ENCODE assay signal across 9 cellular contexts in the genomic region with DNA sequence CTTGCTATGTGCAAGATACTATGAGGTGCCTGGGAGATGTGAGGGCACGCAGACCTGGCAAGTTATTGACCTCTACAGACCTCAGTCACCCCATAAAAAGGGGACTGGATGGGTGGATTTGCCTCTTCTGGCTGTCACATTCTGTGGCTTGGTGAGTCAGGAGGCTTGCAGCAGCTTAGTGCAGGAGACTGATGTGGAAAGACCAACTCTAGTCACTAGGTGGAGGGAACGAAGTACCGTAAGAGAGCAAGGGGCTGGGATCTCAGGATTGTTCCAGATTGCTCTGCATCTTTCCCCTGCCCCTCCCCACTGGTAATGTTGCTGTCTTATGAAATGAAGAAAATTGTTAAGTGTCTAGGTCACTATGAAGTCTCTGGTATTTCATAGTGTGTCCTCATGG. TPM values are rescaled to one million over a fixed set of nuclear protein-coding genes. Genes with fewer than 3 reads are reported as not detected.
DNase-seq lines count a peak whose midpoint lies in the region; ATAC-seq, FAIRE-seq and TF ChIP-seq lines count a peak whose summit lies in the region.
"Had no signal": no experiment of that assay in that cellular context is flagged by ENCODE, and none has a peak within 500 bp of the region (broad histone marks: within the 10 kb centered on the region; RNA-seq: fewer than 3 reads in every experiment).

No MANE protein-coding gene starts in this region.

- H3K27ac ChIP-seq in aorta (ENCODE audit: low read depth in 1 of 2, low read length in 2 of 2) (no peak overlapping the region), kidney (ENCODE audit: low read depth in 2 of 2, low read length in 2 of 2) (peak overlapping the region in 1 of 2 donors; percentile 23)

- WGBS in aorta, 2 donors, result 60 to 67% methylated on average over 3 of the region's 3 CpGs

- DNase-seq in H7 (peak; percentile 32), SW480 (ENCODE audit: low spot score) (peak; percentile 61), epithelial cell of proximal tubule (ENCODE audit: low read depth) (no peak), NCI-H2029 (lab: John Stamatoyannopoulos, UW) (no peak), aorta (no peak), D341Med (ENCODE audit: low spot score) (no peak), kidney (no peak)
- peak; percentile 9 for DNase-seq in stimulated activated CD4-positive, alpha-beta T cell treated with anti-CD3 and anti-CD28 coated beads, Interleukin-2, amount 100 ng/mL, for 4 hours (ENCODE audit: low read depth)
- DNase-seq: NCI-H1417 had no signal

- H3K4me3 ChIP-seq in H7 (ENCODE audit: insufficient read depth, low read depth, low read length) (no peak overlapping the region), epithelial cell of proximal tubule (ENCODE audit: low read depth, low read length) (no peak overlapping the region), aorta (ENCODE audit: low read length in 2 of 2) (no peak overlapping the region), kidney (ENCODE audit: low read length in 2 of 2) (no peak overlapping the region)

- intact Hi-C loops in aorta (cut with DNase I) (no loop called here), kidney (cut with DNase I) (no loop called here)

- no peak for FAIRE-seq in kidney (lab: Jason Lieb, UNC)

- no peak for ATAC-seq in aorta (ENCODE audit: low FRiP score)

- H3K9me3 ChIP-seq in aorta (ENCODE audit: control insufficient read depth, low read length) (no peaks in the 10 kb centered on the region), kidney (ENCODE audit: control insufficient read depth in 1 of 2, low read length in 2 of 2) (no peaks in the 10 kb centered on the region)

- TF ChIP-seq CTCF in epithelial cell of proximal tubule (conservative IDR thresholded peaks at IDR 0.05; ENCODE audit: low read depth, low read length) (peak; percentile 29), kidney (IDR thresholded peaks at IDR 0.05; ENCODE audit: borderline replicate concordance, extremely low read depth, insufficient read depth) (no peak)

- H3K27me3 ChIP-seq in H7 (ENCODE audit: control insufficient read depth, insufficient read depth, low read length) (no peaks in the 10 kb centered on the region), aorta (ENCODE audit: control insufficient read depth in 1 of 2, insufficient read depth in 2 of 2, low read length in 1 of 2) (no peaks in the 10 kb centered on the region)

- H3K9ac ChIP-seq in kidney (ENCODE audit: low read length in 2 of 2), result peak overlapping the region in 1 of 2 donors; percentile 28

- H3K36me3 ChIP-seq in H7 (replicated peaks; ENCODE audit: control insufficient read depth, insufficient read depth, low read length), result peaks cover 6% of the 10 kb centered on the region
- peaks cover 0 to 2% of the 10 kb centered on the region in 2 donors for H3K36me3 ChIP-seq in aorta (ENCODE audit: control insufficient read depth in 1 of 2, insufficient read depth in 2 of 2, low read length in 1 of 2)
- H3K36me3 ChIP-seq in kidney (ENCODE audit: control insufficient read depth in 1 of 2, insufficient read depth in 2 of 2, low read length in 2 of 2), result no peaks in the 10 kb centered on the region

- H3K4me1 ChIP-seq in aorta (ENCODE audit: control insufficient read depth in 1 of 2, insufficient read depth in 2 of 2, low read length in 2 of 2) (no peaks in the 10 kb centered on the region), kidney (ENCODE audit: control insufficient read depth in 1 of 2, insufficient read depth in 1 of 2, low read depth in 1 of 2, low read length in 2 of 2) (peaks cover 5 to 12% of the 10 kb centered on the region in 2 donors)

RNA-seq across cellular contexts. Expression of gene MAPRE1, which starts 3.3 kb away (rescaled TPM):
- total RNA-seq in H7 (2014; rRNA removed; shearing (Covaris generic)), result 106 and 108 TPM in 2 replicates
- 114 and 123 TPM in 2 replicates for total RNA-seq in epithelial cell of proximal tubule
- 100 to 1,000 TPM in 1 of 2 donors, 10 to 100 TPM in 1; 83.1 to 132 TPM for total RNA-seq in aorta
- 10 to 100 TPM; 48.4 to 83.4 TPM for polyA plus RNA-seq in aorta
- 100 TPM for total RNA-seq in kidney
- 58.1 TPM for polyA plus RNA-seq in kidney (ENCODE audit: insufficient read depth, low read depth, low replicate concordance)

RNA-seq across cellular contexts. Expression of gene EFCAB8, which starts 35.6 kb away (rescaled TPM):
- 0.17 and 0.44 TPM in 2 replicates for total RNA-seq in H7 (2014; rRNA removed; shearing (Covaris generic))
- not detected in 2 replicates for total RNA-seq in epithelial cell of proximal tubule
- 1 to 10 TPM in 1 of 2 donors, under 1 TPM in 1; 0.81 to 1.1 TPM for total RNA-seq in aorta
- under 1 TPM in 1 of 2 donors, not detected in 1; 0.13 TPM for polyA plus RNA-seq in aorta
- total RNA-seq in kidney, result 0.13 TPM
- polyA plus RNA-seq in kidney (ENCODE audit: insufficient read depth, low read depth, low replicate concordance), result not detected

Comparison
In these comparisons a context has a peak if more than half of its experiments do, and no peak if none do; other contexts are left out.
1. DNase-seq: peak in H7 (single experiment), SW480 (single experiment) and stimulated activated CD4-positive, alpha-beta T cell treated with anti-CD3 and anti-CD28 coated beads, Interleukin-2, amount 100 ng/mL, for 4 hours (single experiment); none in epithelial cell of proximal tubule (single experiment), NCI-H2029 (single experiment), aorta (0 of 2), D341Med (single experiment) and kidney (single experiment).